In genomic region chr10:97013568-97013967, GRCh38 we compare ENCODE assay signal across 1 cellular context.
A peak's percentile ranks its signal among the peaks of the same experiment; 100 is the strongest.
TF ChIP-seq lines count a peak whose summit lies in the region.

No MANE protein-coding gene starts in this region.

TF ChIP-seq in HepG2, 621 proteins besides CTCF, POLR2A, EP300 and RAD21:
- peak; percentile 28 for TF ChIP-seq ZNF687 (CRISPR knock-in tag; IDR thresholded peaks at IDR 0.05)
- TF ChIP-seq HNRNPL (IDR thresholded peaks at IDR 0.05; ENCODE audit: low read depth, low read length), result 0 out of 2 replicates have a peak, but pooled peaks have one; percentile 35
- TF ChIP-seq RFX5 (IDR thresholded peaks at IDR 0.05; ENCODE audit: low read depth, low read length), result no peak
- 0 out of 2 replicates have a peak, but pooled peaks have one; percentile 29 for TF ChIP-seq HIC2 (CRISPR knock-in tag; IDR thresholded peaks at IDR 0.05; ENCODE audit: low read depth)
- TF ChIP-seq UBTF (CRISPR knock-in tag; IDR thresholded peaks at IDR 0.05), result no peak
- TF ChIP-seq PRDM10 (CRISPR knock-in tag; IDR thresholded peaks at IDR 0.05; ENCODE audit: low read depth), result no peak
- no peak for TF ChIP-seq ZNF329 (CRISPR knock-in tag; IDR thresholded peaks at IDR 0.05; ENCODE audit: low read depth)
- no peak for TF ChIP-seq RFX1 (IDR thresholded peaks at IDR 0.05)
- no peak for TF ChIP-seq ZNF574 (CRISPR knock-in tag; IDR thresholded peaks at IDR 0.05)
- no peak for TF ChIP-seq CERS6 (CRISPR knock-in tag; IDR thresholded peaks at IDR 0.05)
- no peak for TF ChIP-seq HDAC2 (CRISPR knock-in tag; IDR thresholded peaks at IDR 0.05)
- TF ChIP-seq KDM2A (CRISPR knock-in tag; IDR thresholded peaks at IDR 0.05; ENCODE audit: borderline replicate concordance, low read depth), result 0 out of 2 replicates have a peak, but pooled peaks have one; percentile 18
- no peak for TF ChIP-seq NFKBIZ (CRISPR knock-in tag; IDR thresholded peaks at IDR 0.05)
